In the genomic region with DNA sequence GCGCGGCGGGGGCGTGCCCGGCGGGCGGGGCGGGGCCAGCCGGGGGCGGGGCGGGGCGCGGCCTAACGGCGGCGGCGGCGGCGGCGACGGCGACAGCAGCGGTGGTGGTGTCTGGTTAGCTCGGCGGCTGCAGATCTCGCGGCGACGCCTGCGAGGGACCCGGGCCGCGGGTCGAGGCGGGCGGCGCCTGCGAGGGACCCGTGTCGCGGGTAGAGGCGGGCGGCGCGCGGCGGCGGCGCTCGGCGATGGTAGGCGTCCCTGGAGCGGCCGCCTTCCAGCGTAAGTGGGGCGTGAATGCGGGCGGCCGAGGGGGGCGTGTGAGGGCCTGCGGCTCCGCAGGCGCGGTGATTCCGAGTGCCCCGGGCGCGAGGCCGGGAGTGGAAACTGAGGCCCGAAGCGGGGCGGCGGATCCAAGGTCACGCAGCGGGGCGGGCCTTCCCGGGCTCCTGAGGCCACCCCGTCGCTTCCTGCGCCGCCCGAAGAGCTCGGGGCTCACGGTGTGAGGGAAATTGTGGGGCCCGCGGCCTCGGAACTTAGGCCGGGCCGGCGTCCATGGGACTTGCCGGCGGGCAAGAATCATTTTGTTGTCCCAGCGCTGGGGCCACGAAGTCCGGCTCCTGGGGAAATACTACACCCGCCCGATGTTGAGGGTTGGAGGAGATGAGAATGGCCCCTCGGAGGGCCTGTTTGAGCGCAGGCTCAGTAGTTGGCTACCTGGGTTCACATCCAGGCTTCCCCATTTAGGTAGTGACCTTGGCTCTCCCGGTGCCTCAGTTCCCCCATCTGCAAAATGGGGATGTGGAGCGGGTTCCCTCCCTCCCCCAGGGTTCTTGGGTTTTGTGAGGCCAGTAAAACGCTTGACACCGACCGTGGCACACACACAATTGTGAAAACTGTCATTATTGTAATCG, we compare ENCODE assay signal across 8 cellular contexts. TPM values are rescaled to one million over a fixed set of nuclear protein-coding genes. Genes with fewer than 3 reads are reported as not detected.
A peak's percentile ranks its signal among the peaks of the same experiment; 100 is the strongest.
DNase-seq lines count a peak whose midpoint lies in the region; ATAC-seq and TF ChIP-seq lines count a peak whose summit lies in the region.

TSS of gene CBFA2T2 (plus strand) at position 74 of the 911 bp plus-strand sequence. CDS start at position 246, 172 bp downstream.

- H3K9me3 ChIP-seq in fibroblast of lung (ENCODE audit: control insufficient read depth, insufficient read depth, low read depth, low read length) (no peaks in the 10 kb centered on the region), uterus (no peaks in the 10 kb centered on the region)

- intact Hi-C loops in uterus (cut with DNase I; ENCODE audit: low total_unique reads) = no loop called here

- TF ChIP-seq POLR2A in uterus (IDR thresholded peaks at IDR 0.05) = peak in 1 of 2 donors; percentile 52

- no peaks in the 10 kb centered on the region for H3K36me3 Mint-ChIP-seq in natural killer cell treated with Interleukin-12 subunit alpha and Interleukin-12 subunit beta and Interleukin-15 and Interleukin-18, amount 100 ng/mL, for 72 hours

- H3K4me1 ChIP-seq in fibroblast of lung (ENCODE audit: control insufficient read depth, extremely low read depth, insufficient read depth, low read length) = no peaks in the 10 kb centered on the region
- H3K4me1 ChIP-seq in uterus = no peaks in the 10 kb centered on the region

- H3K4me1 Mint-ChIP-seq in natural killer cell treated with Interleukin-12 subunit alpha and Interleukin-12 subunit beta and Interleukin-15 and Interleukin-18, amount 100 ng/mL, for 72 hours (ENCODE audit: low read depth in 2 of 2) = peaks cover 3 to 7% of the 10 kb centered on the region in 2 donors

- peak within 1 kb of the TSS; percentile 100 for H3K4me2 ChIP-seq in fibroblast of lung (ENCODE audit: extremely low read depth, insufficient read depth, low read length)

- H3K27me3 Mint-ChIP-seq in natural killer cell treated with Interleukin-12 subunit alpha and Interleukin-12 subunit beta and Interleukin-15 and Interleukin-18, amount 100 ng/mL, for 72 hours = no peaks in the 10 kb centered on the region

- H3K27ac ChIP-seq in VCaP (peak within 1 kb of the TSS; percentile 92), fibroblast of lung (ENCODE audit: insufficient read depth, low read length) (peak within 1 kb of the TSS; percentile 86), uterus (peak within 1 kb of the TSS; percentile 90 to 93)

- H4K20me1 ChIP-seq in fibroblast of lung (ENCODE audit: control insufficient read depth, extremely low read depth, insufficient read depth, low read length) = no peaks in the 10 kb centered on the region

- peak within 1 kb of the TSS; percentile 54 to 67 for H3K27ac Mint-ChIP-seq in natural killer cell treated with Interleukin-12 subunit alpha and Interleukin-12 subunit beta and Interleukin-15 and Interleukin-18, amount 100 ng/mL, for 72 hours

- no peaks in the 10 kb centered on the region for H3K27me3 ChIP-seq in fibroblast of lung (ENCODE audit: control insufficient read depth, insufficient read depth, low read length)
- H3K27me3 ChIP-seq in uterus = no peaks in the 10 kb centered on the region

- peak; percentile 63 for ATAC-seq in GM19395 (IDR thresholded peaks at IDR 0.05; ENCODE audit: unreplicated experiment)
- peak; percentile 33 for ATAC-seq in HG03457 (IDR thresholded peaks at IDR 0.05; ENCODE audit: unreplicated experiment)
- ATAC-seq in natural killer cell treated with Interleukin-12 subunit alpha and Interleukin-12 subunit beta and Interleukin-15 and Interleukin-18, amount 100 ng/mL, for 72 hours = peak; percentile 71 to 79

- in situ Hi-C loops in Caki2 (cut with HindIII; ENCODE audit: low pct_unique_long_range_greater_than_20kb, low sequenced_read_pairs) = no loop called here

- H3K9me3 Mint-ChIP-seq in natural killer cell treated with Interleukin-12 subunit alpha and Interleukin-12 subunit beta and Interleukin-15 and Interleukin-18, amount 100 ng/mL, for 72 hours = no peaks in the 10 kb centered on the region

- TF ChIP-seq CTCF in VCaP (conservative IDR thresholded peaks at IDR 0.05) (no peak), fibroblast of lung (conservative IDR thresholded peaks at IDR 0.05 in 1 of 2, IDR thresholded peaks at IDR 0.05 in 1 of 2; ENCODE audit: low read depth in 1 of 2, low read length in 2 of 2) (no peak), uterus (IDR thresholded peaks at IDR 0.05) (peak in 1 of 4 experiments; percentile 4)

- peak within 1 kb of the TSS; percentile 92 for H2AFZ ChIP-seq in fibroblast of lung (ENCODE audit: low read length)

- H3K9ac ChIP-seq in fibroblast of lung (ENCODE audit: insufficient read depth, low read length) = peak within 1 kb of the TSS; percentile 77

- H3K4me3 Mint-ChIP-seq in natural killer cell treated with Interleukin-12 subunit alpha and Interleukin-12 subunit beta and Interleukin-15 and Interleukin-18, amount 100 ng/mL, for 72 hours = peak within 1 kb of the TSS; percentile 87

- peaks cover 6% of the 10 kb centered on the region for H3K79me2 ChIP-seq in fibroblast of lung (ENCODE audit: control insufficient read depth, insufficient read depth, low read length)

- peak within 1 kb of the TSS; percentile 64 to 85 (median 74) for H3K4me3 ChIP-seq in fibroblast of lung (replicated peaks in 1 of 4; ENCODE audit: control extremely low read depth in 1 of 4, insufficient read depth in 1 of 4, low read depth in 3 of 4, low read length in 4 of 4)
- peak within 1 kb of the TSS; percentile 79 to 90 for H3K4me3 ChIP-seq in uterus

- DNase-seq in Caki2 (ENCODE audit: low read depth) (peak; percentile 79), fibroblast of lung (ENCODE audit: low read depth in 2 of 2) (peak; percentile 65 to 70), uterus (peak in 1 of 2 donors; percentile 62), NCI-H1436 treated with DMSO at 0.1 percent for 48 hours (lab: John Stamatoyannopoulos, UW) (no peak)
- DNase-seq in natural killer cell treated with Interleukin-12 subunit alpha and Interleukin-12 subunit beta and Interleukin-15 and Interleukin-18, amount 100 ng/mL, for 72 hours (ENCODE audit: low spot score) = peak; percentile 82

- no peaks in the 10 kb centered on the region for H3K36me3 ChIP-seq in fibroblast of lung (ENCODE audit: control insufficient read depth, insufficient read depth, low read length)
- no peaks in the 10 kb centered on the region for H3K36me3 ChIP-seq in uterus

RNA-seq across cellular contexts. Expression of gene CBFA2T2, which starts in this region (rescaled TPM):
- 51.9 and 56.1 TPM in 2 replicates for total RNA-seq in Caki2 (2014; rRNA removed; shearing (Covaris generic); ENCODE audit: low replicate concordance)
- 5.1 and 7.3 TPM in 2 replicates for total RNA-seq in fibroblast of lung
- 4.8 and 5.6 TPM in 2 replicates for polyA plus RNA-seq in fibroblast of lung
- polyA plus RNA-seq in fibroblast of lung (2012) = 3.5 and 4.3 TPM in 2 replicates
- 13.9 and 16.6 TPM in 2 replicates for polyA minus RNA-seq in fibroblast of lung (ENCODE audit: low replicate concordance)
- total RNA-seq in natural killer cell treated with Interleukin-12 subunit alpha and Interleukin-12 subunit beta and Interleukin-15 and Interleukin-18, amount 100 ng/mL, for 72 hours = 10 to 100 TPM; 11.6 to 12.2 TPM
- 10 to 100 TPM; 13.6 to 32.4 (median 24.3) TPM for total RNA-seq in uterus
